22 cellular contexts compared by ENCODE assay signal in the genomic region with DNA sequence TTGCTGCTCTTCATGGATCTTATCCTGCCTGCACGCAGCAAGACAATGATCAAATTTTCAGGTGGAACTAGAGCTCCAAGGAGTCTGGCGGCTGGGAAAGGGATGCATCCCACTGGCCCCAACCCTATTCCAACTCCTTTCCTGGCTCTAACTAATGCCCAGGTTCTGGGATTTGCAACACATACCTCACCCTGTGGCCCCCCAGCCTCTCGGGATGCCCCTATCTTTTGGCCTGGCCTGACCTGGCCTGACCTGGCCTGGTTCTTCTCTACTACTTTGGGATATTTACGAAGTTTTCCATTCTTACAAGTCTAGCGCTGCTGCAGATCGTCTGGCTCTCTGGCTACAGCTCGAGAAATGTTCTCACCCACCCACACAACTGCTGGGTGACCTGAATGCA.
"Had no signal": no experiment of that assay in that cellular context is flagged by ENCODE, and none has a peak within 500 bp of the region (broad histone marks: within the 10 kb centered on the region; RNA-seq: fewer than 3 reads in every experiment).

No MANE protein-coding gene starts in this region.

- H3K27ac Mint-ChIP-seq: dendritic cell treated with granulocyte-macrophage colony-stimulating factor and Interleukin-4, amounts not matched to agents 40 ng/mL and 50 ng/mL, for 4 days; effector memory CD8-positive, alpha-beta T cell; endodermal cell had no signal

- H3K4me3 Mint-ChIP-seq: dendritic cell treated with granulocyte-macrophage colony-stimulating factor and Interleukin-4, amounts not matched to agents 40 ng/mL and 50 ng/mL, for 4 days; effector memory CD8-positive, alpha-beta T cell; endodermal cell had no signal

- ATAC-seq: effector memory CD8-positive, alpha-beta T cell; esophagus mucosa; gastrocnemius medialis; heart right ventricle; left cardiac atrium; left lung; left ventricle myocardium superior; lower lobe of right lung had no signal

- DNase-seq: colonic mucosa; cortex of kidney; effector CD8-positive, alpha-beta T cell; effector memory CD8-positive, alpha-beta T cell; endodermal cell; erythroblast; esophagus squamous epithelium; foreskin fibroblast; foreskin melanocyte; gastrocnemius medialis; glutamatergic neuron; head of caudate nucleus; heart right ventricle; hippocampal formation; left cardiac atrium; left lung; left ventricle myocardium superior; lower lobe of right lung; mesenchymal stem cell; midbrain had no signal

- H3K9me3 Mint-ChIP-seq: effector memory CD8-positive, alpha-beta T cell had no signal
